22 cellular contexts compared by ENCODE assay signal in the genomic region with DNA sequence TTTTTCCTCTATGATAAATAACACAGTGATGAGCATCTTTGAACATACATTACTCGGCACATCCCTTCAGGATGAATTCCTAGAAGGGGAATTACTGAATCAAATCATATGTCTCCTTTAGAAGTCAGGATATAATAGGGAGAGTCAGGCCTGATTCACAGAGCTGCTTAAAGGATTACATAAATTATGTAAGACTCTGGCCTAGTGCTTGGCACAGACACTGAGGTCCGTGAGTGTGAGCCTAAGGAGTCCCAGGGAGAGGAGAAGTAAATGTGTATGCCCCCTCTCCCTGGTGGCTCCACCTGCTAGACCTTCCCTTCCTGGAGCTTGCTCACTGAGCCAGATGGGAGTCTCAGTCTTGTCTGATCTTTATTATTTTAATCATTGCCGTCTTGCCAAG. TPM values are rescaled to one million over a fixed set of nuclear protein-coding genes. Genes with fewer than 3 reads are reported as not detected.
"Had no signal": no experiment of that assay in that cellular context is flagged by ENCODE, and none has a peak within 500 bp of the region (broad histone marks: within the 10 kb centered on the region; RNA-seq: fewer than 3 reads in every experiment).

No MANE protein-coding gene starts in this region.

- H3K9ac ChIP-seq: parathyroid adenoma had no signal

- H3K27ac ChIP-seq: breast epithelium, left ventricle myocardium inferior, parathyroid adenoma, right atrium auricular region, skin epidermis had no signal

- H3K4me1 ChIP-seq: breast epithelium, left ventricle myocardium inferior, right atrium auricular region had no signal

- ATAC-seq: mucosa of descending colon; naive thymus-derived CD4-positive, alpha-beta T cell had no signal

- H3K9me3 ChIP-seq: breast epithelium, left ventricle myocardium inferior, mucosa of descending colon, right atrium auricular region had no signal

- H3K4me3 ChIP-seq: breast epithelium, left ventricle myocardium inferior, mucosa of descending colon, right atrium auricular region, skin epidermis had no signal

- DNase-seq: activated CD4-positive, alpha-beta T cell treated with anti-CD3 and anti-CD28 coated beads, Interleukin-2, amount 50 U/mL, for 1 hour; activated CD8-positive, alpha-beta memory T cell treated with anti-CD3 and anti-CD28 coated beads for 24 hours; activated naive CD8-positive, alpha-beta T cell treated with anti-CD3 and anti-CD28 coated beads, Interleukin-2, amount 10 ng/mL, durations not matched to agents 7 days and 5 days; aorta; endodermal cell; erythroblast; hippocampal formation; left ventricle myocardium inferior; mucosa of descending colon; naive thymus-derived CD4-positive, alpha-beta T cell; stimulated activated CD4-positive, alpha-beta T cell treated with anti-CD3 and anti-CD28 coated beads, Interleukin-15, amount 100 ng/mL, for 24 hours; stimulated activated CD4-positive, alpha-beta T cell treated with anti-CD3 and anti-CD28 coated beads, Interleukin-4, amount 100 ng/mL, for 1 hour; stimulated activated naive CD4-positive, alpha-beta T cell had no signal

- H2AFZ ChIP-seq: parathyroid adenoma had no signal

- H3K79me2 ChIP-seq: parathyroid adenoma had no signal

- H3K36me3 ChIP-seq: breast epithelium, left ventricle myocardium inferior, right atrium auricular region had no signal

- H3K27me3 ChIP-seq: breast epithelium, right atrium auricular region had no signal

RNA-seq across cellular contexts. Expression of gene FOXE3, which starts 8.6 kb away (rescaled TPM):
- total RNA-seq: activated naive CD8-positive, alpha-beta T cell treated with anti-CD3 and anti-CD28 coated beads, Interleukin-2, amount 10 ng/mL, durations not matched to agents 7 days and 5 days; aorta; breast epithelium; chondrocyte; dermis microvascular lymphatic vessel endothelial cell; endodermal cell; kidney epithelial cell; left ventricle myocardium inferior; naive thymus-derived CD4-positive, alpha-beta T cell; right atrium auricular region; subcutaneous adipose tissue; T-helper 2 cell treated with Interferon-gamma antibody and Interleukin-4, amounts not matched to agents 100 ng/mL and 5 ng/mL, for 36 hours had no signal
- polyA plus RNA-seq: aorta; naive thymus-derived CD4-positive, alpha-beta T cell had no signal

RNA-seq across cellular contexts. Expression of gene FOXD2, which starts 30.4 kb away (rescaled TPM):
- total RNA-seq: left ventricle myocardium inferior had no signal
